ENCODE assay signal across 16 cellular contexts in genomic region chr13:110155072-110155471, GRCh38.
DNase-seq lines count a peak whose midpoint lies in the region; ATAC-seq and TF ChIP-seq lines count a peak whose summit lies in the region.
"Had no signal": no experiment of that assay in that cellular context is flagged by ENCODE, and none has a peak within 500 bp of the region (broad histone marks: within the 10 kb centered on the region; RNA-seq: fewer than 3 reads in every experiment).

No MANE protein-coding gene starts in this region.

- H3K9me3 Mint-ChIP-seq in chondrocyte (ENCODE audit: low read depth): peaks cover 4% of the 10 kb centered on the region

- intact Hi-C loops in sciatic nerve (cut with DNase I): no loop called here

- DNase-seq in NCI-H146 (lab: John Stamatoyannopoulos, UW) (peak; percentile 32), NCI-H146 treated with DMSO at 0.1 percent for 48 hours (lab: John Stamatoyannopoulos, UW; ENCODE audit: unreplicated experiment) (no peak), chondrocyte (ENCODE audit: low spot score) (no peak), iPS-NIHi11 (ENCODE audit: low spot score) (peak; percentile 37), sciatic nerve (ENCODE audit: low spot score) (no peak), Kasumi-1 (lab: John Stamatoyannopoulos, UW) (no peak), NCI-H526 treated with DMSO at 0.1 percent for 48 hours (lab: John Stamatoyannopoulos, UW) (no peak)
- DNase-seq: AML-193, DMS79 treated with DMSO at 0.1 percent for 48 hours, NCI-H1105, NCI-H1694 treated with DMSO at 0.1 percent for 48 hours, NCI-H510A treated with DMSO at 0.1 percent for 48 hours, NCI-H82, OCI-M1, Right ventricle myocardium superior had no signal

- peak overlapping the region; percentile 84 for H3K27ac Mint-ChIP-seq in chondrocyte (ENCODE audit: unreplicated experiment)

- H3K4me1 Mint-ChIP-seq in chondrocyte (ENCODE audit: low read depth): peaks cover 34% of the 10 kb centered on the region

- H3K36me3 Mint-ChIP-seq in chondrocyte (ENCODE audit: low read depth): peaks cover 68% of the 10 kb centered on the region

- H3K4me3 Mint-ChIP-seq in chondrocyte (ENCODE audit: unreplicated experiment): no peak overlapping the region

- ATAC-seq in sciatic nerve: peak; percentile 23
- ATAC-seq in HG02588 (IDR thresholded peaks at IDR 0.05; ENCODE audit: unreplicated experiment): no peak

- TF ChIP-seq CTCF in chondrocyte (IDR thresholded peaks at IDR 0.05): no peak

- no peaks in the 10 kb centered on the region for H3K27me3 Mint-ChIP-seq in chondrocyte (ENCODE audit: low read depth)

Comparison
In these comparisons a context has a peak if more than half of its experiments do, and no peak if none do; other contexts are left out.
1. DNase-seq: peak in NCI-H146 (single experiment) and iPS-NIHi11 (single experiment); none in NCI-H146 treated with DMSO at 0.1 percent for 48 hours (single experiment), chondrocyte (single experiment), sciatic nerve (single experiment), Kasumi-1 (0 of 2) and NCI-H526 treated with DMSO at 0.1 percent for 48 hours (single experiment).